20 cellular contexts compared by ENCODE assay signal in genomic region chr18:55879331-55879730, GRCh38.
"Had no signal": no experiment of that assay in that cellular context is flagged by ENCODE, and none has a peak within 500 bp of the region (broad histone marks: within the 10 kb centered on the region; RNA-seq: fewer than 3 reads in every experiment).

No MANE protein-coding gene starts in this region.

- H2AFZ ChIP-seq: hepatocyte had no signal

- H3K27me3 ChIP-seq: colonic mucosa, hepatocyte, neutrophil, right atrium auricular region, sigmoid colon had no signal

- H3K27me3 Mint-ChIP-seq: naive thymus-derived CD4-positive, alpha-beta T cell had no signal

- H3K4me3 ChIP-seq: colonic mucosa, esophagus squamous epithelium, hepatocyte, lung, right atrium auricular region, sigmoid colon had no signal

- H3K4me1 ChIP-seq: colonic mucosa, esophagus squamous epithelium, sigmoid colon had no signal

- H3K79me2 ChIP-seq: hepatocyte had no signal

- H3K4me2 ChIP-seq: hepatocyte had no signal

- H3K9me3 Mint-ChIP-seq: nephron progenitor cell had no signal

- H3K9me3 ChIP-seq: colonic mucosa, esophagus squamous epithelium, neutrophil, right atrium auricular region, sigmoid colon had no signal

- H3K27ac ChIP-seq: colonic mucosa, esophagus squamous epithelium, hepatocyte, neutrophil, right atrium auricular region, sigmoid colon had no signal

- H3K4me3 Mint-ChIP-seq: naive thymus-derived CD4-positive, alpha-beta T cell; nephron progenitor cell had no signal

- ATAC-seq: left colon; left ventricle myocardium superior; naive thymus-derived CD4-positive, alpha-beta T cell had no signal

- H3K36me3 ChIP-seq: colonic mucosa, esophagus squamous epithelium, neutrophil, right atrium auricular region, sigmoid colon had no signal

- H3K36me3 Mint-ChIP-seq: naive thymus-derived CD4-positive, alpha-beta T cell had no signal

- H3K27ac Mint-ChIP-seq: naive thymus-derived CD4-positive, alpha-beta T cell; nephron progenitor cell had no signal

- DNase-seq: colonic mucosa; dermis blood vessel endothelial cell; esophagus squamous epithelium; foreskin melanocyte; head of caudate nucleus; left colon; left ventricle myocardium superior; mesendoderm; naive thymus-derived CD4-positive, alpha-beta T cell; nephron progenitor cell; posterior cingulate gyrus; sigmoid colon; small intestine; stimulated activated CD4-positive, alpha-beta T cell treated with anti-CD3 and anti-CD28 coated beads, Interleukin-2, amount 100 ng/mL, for 48 hours; stimulated activated naive CD4-positive, alpha-beta T cell treated with Interleukin-2 at 50 U/mL for 16 hours; trophoblast cell had no signal

- H3K4me1 Mint-ChIP-seq: naive thymus-derived CD4-positive, alpha-beta T cell had no signal
